In the genomic region with DNA sequence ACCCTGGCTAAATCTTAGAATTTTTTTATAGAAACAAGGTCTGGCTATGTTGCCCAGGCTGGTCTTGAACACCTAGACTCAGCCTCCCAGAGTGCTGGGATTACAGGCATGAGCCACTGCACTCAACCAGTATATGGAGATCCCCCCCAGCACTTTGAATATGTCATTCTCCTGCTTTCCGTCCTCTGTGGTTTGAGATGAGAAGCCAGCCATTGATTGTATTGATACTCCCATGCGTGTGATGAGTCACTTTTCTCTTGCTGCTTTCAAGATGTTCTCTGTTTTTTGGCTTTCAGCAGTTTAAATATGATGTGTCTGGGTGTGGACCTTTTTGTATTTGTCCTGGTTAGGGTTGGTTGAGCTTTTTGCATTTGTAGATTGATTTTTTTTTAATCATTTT, we compare ENCODE assay signal across 10 cellular contexts.
A peak's percentile ranks its signal among the peaks of the same experiment; 100 is the strongest.
DNase-seq lines count a peak whose midpoint lies in the region; ATAC-seq and TF ChIP-seq lines count a peak whose summit lies in the region.
"Had no signal": no experiment of that assay in that cellular context is flagged by ENCODE, and none has a peak within 500 bp of the region (broad histone marks: within the 10 kb centered on the region; RNA-seq: fewer than 3 reads in every experiment).

No MANE protein-coding gene starts in this region.

- intact Hi-C loops in body of pancreas (cut with DNase I), result no loop called here

- no peak overlapping the region for H4K5ac ChIP-seq in mesendoderm (ENCODE audit: low read length)

- H3K4me3 ChIP-seq in mesendoderm (ENCODE audit: low read length) (no peak overlapping the region), body of pancreas (no peak overlapping the region)

- H3K4me1 ChIP-seq in mesendoderm (ENCODE audit: control insufficient read depth, low read depth, low read length), result no peaks in the 10 kb centered on the region
- H3K4me1 ChIP-seq in body of pancreas, result peaks cover 19% of the 10 kb centered on the region

- no peak overlapping the region for H2AK5ac ChIP-seq in mesendoderm (ENCODE audit: low read length)

- in situ Hi-C loops in SK-MEL-5 (cut with HindIII; ENCODE audit: low pct_unique_long_range_greater_than_20kb, low sequenced_read_pairs), result no loop called here

- no peak overlapping the region for H2BK15ac ChIP-seq in mesendoderm (replicated peaks; ENCODE audit: low read depth)

- no peaks in the 10 kb centered on the region for H3K79me2 ChIP-seq in mesendoderm (ENCODE audit: control insufficient read depth, insufficient read depth, low read length)

- no peak overlapping the region for H4K8ac ChIP-seq in mesendoderm (ENCODE audit: low read depth, low read length)

- H3K36me3 ChIP-seq in mesendoderm (ENCODE audit: control insufficient read depth, insufficient read depth, low read length) (no peaks in the 10 kb centered on the region), body of pancreas (replicated peaks in 1 of 2; ENCODE audit: insufficient read depth in 1 of 2, low read depth in 2 of 2) (peaks cover 0 to 10% of the 10 kb centered on the region in 2 donors)

- no peak for TF ChIP-seq CTCF in body of pancreas (IDR thresholded peaks at IDR 0.05)

- no peak overlapping the region for H3K4me2 ChIP-seq in mesendoderm (ENCODE audit: low read length)

- no peak overlapping the region for H3K56ac ChIP-seq in mesendoderm (ENCODE audit: low read length)

- H3K9ac ChIP-seq in mesendoderm (ENCODE audit: low read length), result no peak overlapping the region

- DNase-seq in SK-MEL-5 (ENCODE audit: low read depth, low spot score), result peak; percentile 89
- DNase-seq in mesendoderm, result peak; percentile 22
- no peak for DNase-seq in body of pancreas
- no peak for DNase-seq in SIG-M5 (lab: John Stamatoyannopoulos, UW)
- DNase-seq in NCI-H187 (lab: John Stamatoyannopoulos, UW), result no peak
- no peak for DNase-seq in cortex of kidney (lab: John Stamatoyannopoulos, UW)
- DNase-seq: activated CD4-positive, CD25-positive, alpha-beta regulatory T cell; left cardiac atrium had no signal

- H3K79me1 ChIP-seq in mesendoderm (ENCODE audit: low read length), result no peaks in the 10 kb centered on the region

- H2BK120ac ChIP-seq in mesendoderm (ENCODE audit: low read depth, low read length), result no peak overlapping the region

- no peak overlapping the region for H3K18ac ChIP-seq in mesendoderm (ENCODE audit: low read length)

- no peak overlapping the region for H3K4ac ChIP-seq in mesendoderm (ENCODE audit: low read depth, low read length)

- no peaks in the 10 kb centered on the region for H3K9me3 ChIP-seq in body of pancreas

- H3K23ac ChIP-seq in mesendoderm (ENCODE audit: low read length), result no peak overlapping the region

- H2BK5ac ChIP-seq in mesendoderm (ENCODE audit: low read length), result no peak overlapping the region

- H3K27me3 ChIP-seq in mesendoderm (ENCODE audit: insufficient read depth, low read length, poor library complexity) (no peaks in the 10 kb centered on the region), body of pancreas (no peaks in the 10 kb centered on the region)

- H3K27ac ChIP-seq in mesendoderm (ENCODE audit: low read depth, low read length) (no peak overlapping the region), body of pancreas (no peak overlapping the region)

- no CpG with 5 or more reads among the region's 2 CpGs for WGBS in mesendoderm (ENCODE audit: extremely low coverage, insufficient coverage, low lambda C conversion rate)
- 82 to 83% methylated on average over 2 of the region's 2 CpGs for WGBS in body of pancreas, 2 donors

- TF ChIP-seq POLR2A in body of pancreas (IDR thresholded peaks at IDR 0.05), result no peak

- ATAC-seq in GM18861 (IDR thresholded peaks at IDR 0.05; ENCODE audit: unreplicated experiment) (peak; percentile 89), HG02642 (IDR thresholded peaks at IDR 0.05; ENCODE audit: poor library complexity, unreplicated experiment) (peak; percentile 93), body of pancreas (no peak)

Comparison
In these comparisons a context has a peak if more than half of its experiments do, and no peak if none do; other contexts are left out.
1. DNase-seq: peak in SK-MEL-5 (single experiment) and mesendoderm (single experiment); none in body of pancreas (0 of 4), SIG-M5 (single experiment), NCI-H187 (0 of 2) and cortex of kidney (single experiment).